16 cellular contexts compared by ENCODE assay signal in genomic region chr10:17950269-17950668, GRCh38. TPM values are rescaled to one million over a fixed set of nuclear protein-coding genes. Genes with fewer than 3 reads are reported as not detected.
"Had no signal": no experiment of that assay in that cellular context is flagged by ENCODE, and none has a peak within 500 bp of the region (broad histone marks: within the 10 kb centered on the region; RNA-seq: fewer than 3 reads in every experiment).

No MANE protein-coding gene starts in this region.

RNA-seq across cellular contexts. Expression of gene SLC39A12, which starts 1.4 kb away (rescaled TPM):
- total RNA-seq: activated naive CD4-positive, alpha-beta T cell treated with anti-CD3 and anti-CD28 coated beads for 36 hours; activated naive CD4-positive, alpha-beta T cell treated with anti-CD3 and anti-CD28 coated beads, Interleukin-2, amount 50 U/mL, for 72 hours; activated naive CD8-positive, alpha-beta T cell treated with anti-CD3 and anti-CD28 coated beads for 36 hours; activated naive CD8-positive, alpha-beta T cell treated with anti-CD3 and anti-CD28 coated beads, Interleukin-2, amount 10 ng/mL, durations not matched to agents 7 days and 5 days; activated T-cell treated with anti-CD3 and anti-CD28 coated beads, Interleukin-2, amount 50 U/mL, for 4 hours; activated T-cell treated with anti-CD3 and anti-CD28 coated beads, Interleukin-2, amount 50 U/mL, for 72 hours; activated T-helper 1 cell treated with anti-CD3 and anti-CD28 coated beads, Interleukin-12 subunit alpha, Interleukin-12 subunit beta, Interleukin-2, Interleukin-4 antibody, amounts not matched to agents 30 ng/mL and 10 ng/mL and 1 ng/mL, durations not matched to agents 14 hours and 24 hours and 36 hours; activated T-helper 17 cell treated with anti-CD3 and anti-CD28 coated beads, Interleukin-2, amount 50 U/mL, for 72 hours; activated T-helper 2 cell treated with anti-CD3 and anti-CD28 coated beads, Interferon-gamma antibody, Interleukin-2, Interleukin-4, amounts not matched to agents 10 μg/mL and 5 μg/mL and 100 μg/mL, durations not matched to agents 14 hours and 24 hours and 36 hours; ascending aorta; astrocyte; body of pancreas; bronchial epithelial cell; cardiac septum; chondrocyte had no signal
- polyA plus RNA-seq: aorta had no signal
